ENCODE assay signal across 14 cellular contexts in genomic region chr18:28147674-28148171, GRCh38. TPM values are rescaled to one million over a fixed set of nuclear protein-coding genes. Genes with fewer than 3 reads are reported as not detected.
DNase-seq lines count a peak whose midpoint lies in the region; ATAC-seq, FAIRE-seq and TF ChIP-seq lines count a peak whose summit lies in the region.
"Had no signal": no experiment of that assay in that cellular context is flagged by ENCODE, and none has a peak within 500 bp of the region (broad histone marks: within the 10 kb centered on the region; RNA-seq: fewer than 3 reads in every experiment).

No MANE protein-coding gene starts in this region.

- ATAC-seq in HG03571 (IDR thresholded peaks at IDR 0.05; ENCODE audit: unreplicated experiment) (no peak), T-cell (replicated peaks in 1 of 4) (no peak), GM18867 (IDR thresholded peaks at IDR 0.05; ENCODE audit: unreplicated experiment) (no peak)
- ATAC-seq: CD8-positive, alpha-beta T cell had no signal

- DNase-seq in COR-L47 (lab: John Stamatoyannopoulos, UW) (peak; percentile 45), NCI-H2029 treated with DMSO at 0.1 percent for 48 hours (lab: John Stamatoyannopoulos, UW) (peak; percentile 62), bronchial epithelial cell (ENCODE audit: low read depth) (peak; percentile 32), medulla oblongata (ENCODE audit: extremely low spot score) (peak; percentile 23), NCI-H2107 (lab: John Stamatoyannopoulos, UW) (no peak), T-cell (no peak)
- DNase-seq: activated gamma-delta T cell; CD8-positive, alpha-beta T cell; cortex of kidney; lower lobe of right lung; occipital lobe; stimulated activated CD4-positive, alpha-beta T cell treated with anti-CD3 and anti-CD28 coated beads, Interleukin-4, amount 100 ng/mL, for 4 hours had no signal

- H3K36me3 Mint-ChIP-seq in T-cell, result no peaks in the 10 kb centered on the region
- H3K36me3 Mint-ChIP-seq: CD8-positive, alpha-beta T cell had no signal

- no peaks in the 10 kb centered on the region for H3K27me3 Mint-ChIP-seq in T-cell

- POLR2A ChIA-PET in T-cell (lab: Charles Lee), result no interaction called here

- no peak overlapping the region for H3K4me3 Mint-ChIP-seq in T-cell
- H3K4me3 Mint-ChIP-seq: CD8-positive, alpha-beta T cell had no signal

- CTCF ChIA-PET in T-cell (lab: Charles Lee), result no interaction called here

- FAIRE-seq in bronchial epithelial cell (lab: Jason Lieb, UNC), result no peak

- no peak for TF ChIP-seq CTCF in bronchial epithelial cell (IDR thresholded peaks at IDR 0.05; ENCODE audit: insufficient read depth, low read length, severe bottlenecking)

- H3K4me1 Mint-ChIP-seq in T-cell, result no peaks in the 10 kb centered on the region

- H3K27me3 ChIP-seq in bronchial epithelial cell (ENCODE audit: control insufficient read depth, insufficient read depth, low read length), result no peaks in the 10 kb centered on the region

- H3K36me3 ChIP-seq in bronchial epithelial cell (ENCODE audit: control insufficient read depth, insufficient read depth, low read length), result no peaks in the 10 kb centered on the region
- H3K36me3 ChIP-seq: lower lobe of right lung had no signal

- no peak overlapping the region for H3K4me3 ChIP-seq in bronchial epithelial cell (ENCODE audit: low read depth, low read length)
- H3K4me3 ChIP-seq: lower lobe of right lung had no signal

- no peak overlapping the region for H3K27ac Mint-ChIP-seq in T-cell
- H3K27ac Mint-ChIP-seq: CD8-positive, alpha-beta T cell had no signal

- H3K9me3 Mint-ChIP-seq in T-cell, result no peaks in the 10 kb centered on the region
- H3K9me3 Mint-ChIP-seq: CD8-positive, alpha-beta T cell had no signal

RNA-seq across cellular contexts. Expression of gene CDH2, which starts 29.2 kb away (rescaled TPM):
- total RNA-seq in bronchial epithelial cell (0.13 and 0.79 TPM in 2 replicates), T-cell (under 1 TPM in 4 of 5 donors, not detected in 1; 0.16 to 0.76 (median 0.33) TPM)

Comparison
In these comparisons a context has a peak if more than half of its experiments do, and no peak if none do; other contexts are left out.
1. DNase-seq: peak in COR-L47 (single experiment), NCI-H2029 treated with DMSO at 0.1 percent for 48 hours (single experiment), bronchial epithelial cell (single experiment) and medulla oblongata (single experiment); none in NCI-H2107 (single experiment) and T-cell (0 of 34).